ENCODE assay signal across 8 cellular contexts in genomic region chr1:203320546-203321272, GRCh38. TPM values are rescaled to one million over a fixed set of nuclear protein-coding genes. Genes with fewer than 3 reads are reported as not detected.
DNase-seq lines count a peak whose midpoint lies in the region; ATAC-seq and TF ChIP-seq lines count a peak whose summit lies in the region.

No MANE protein-coding gene starts in this region.

- WGBS in mesenchymal stem cell = 41% methylated on average over 6 of the region's 6 CpGs
- WGBS in smooth muscle cell (ENCODE audit: low lambda C conversion rate) = 34% methylated on average over 6 of the region's 6 CpGs

- peaks cover 20% of the 10 kb centered on the region for H3K4me1 Mint-ChIP-seq in MCF 10A (ENCODE audit: insufficient read depth, unreplicated experiment)

- peak overlapping the region in 1 of 2 experiments; percentile 19 for H3K14ac ChIP-seq in mesenchymal stem cell (ENCODE audit: low read length in 2 of 2)

- H3K4me3 Mint-ChIP-seq in MCF 10A (ENCODE audit: unreplicated experiment) = no peak overlapping the region

- H4K8ac ChIP-seq in mesenchymal stem cell (ENCODE audit: low read length) = no peak overlapping the region

- no peak overlapping the region for H3K23ac ChIP-seq in mesenchymal stem cell (ENCODE audit: low read length in 2 of 2)

- peak; percentile 61 for ATAC-seq in GM21619 (IDR thresholded peaks at IDR 0.05; ENCODE audit: unreplicated experiment)

- H4K91ac ChIP-seq in mesenchymal stem cell (ENCODE audit: low read length) = no peak overlapping the region

- H3F3A ChIP-seq in smooth muscle cell (ENCODE audit: low read depth) = no peaks in the 10 kb centered on the region

- no peaks in the 10 kb centered on the region for H3K27me3 ChIP-seq in GM06990 (replicated peaks; ENCODE audit: control insufficient read depth, insufficient read depth, low read length)
- no peaks in the 10 kb centered on the region for H3K27me3 ChIP-seq in KMS-11 (ENCODE audit: insufficient read depth, low read depth)
- no peaks in the 10 kb centered on the region for H3K27me3 ChIP-seq in Peyer's patch
- peaks cover 25 to 92% of the 10 kb centered on the region in 2 experiments for H3K27me3 ChIP-seq in mesenchymal stem cell (ENCODE audit: control insufficient read depth in 1 of 2, insufficient read depth in 1 of 2, low read length in 2 of 2)
- H3K27me3 ChIP-seq in smooth muscle cell (ENCODE audit: low read depth) = no peaks in the 10 kb centered on the region

- H2BK120ac ChIP-seq in mesenchymal stem cell (ENCODE audit: low read depth, low read length) = no peak overlapping the region

- no peak overlapping the region for H3K27ac Mint-ChIP-seq in MCF 10A (ENCODE audit: low read depth, unreplicated experiment)

- DNase-seq in GM06990 (ENCODE audit: extremely low read depth, insufficient read length) (peak; percentile 79), Peyer's patch (peak; percentile 67 to 95 (median 95)), MCF 10A (ENCODE audit: unreplicated experiment) (peak; percentile 51), mesenchymal stem cell (peak; percentile 33), smooth muscle cell (lab: John Stamatoyannopoulos, UW; ENCODE audit: unreplicated experiment) (no peak), Ammon's horn (ENCODE audit: low spot score) (no peak)

- H3K36me3 ChIP-seq in GM06990 (ENCODE audit: control insufficient read depth, insufficient read depth, low read length) = no peaks in the 10 kb centered on the region
- no peaks in the 10 kb centered on the region for H3K36me3 ChIP-seq in KMS-11 (ENCODE audit: insufficient read depth)
- no peaks in the 10 kb centered on the region for H3K36me3 ChIP-seq in Peyer's patch
- H3K36me3 ChIP-seq in mesenchymal stem cell (ENCODE audit: control insufficient read depth in 1 of 2, insufficient read depth in 2 of 2, low read depth in 1 of 2, low read length in 2 of 2) = no peaks in the 10 kb centered on the region
- no peaks in the 10 kb centered on the region for H3K36me3 ChIP-seq in smooth muscle cell (ENCODE audit: low read depth)

- H4K20me1 ChIP-seq in KMS-11 (ENCODE audit: insufficient read depth) (no peaks in the 10 kb centered on the region), smooth muscle cell (ENCODE audit: low read depth) (no peaks in the 10 kb centered on the region)

- CTCF ChIA-PET in MCF 10A (lab: Yijun Ruan, JAX) = interaction anchor here (0.5 to 9.5 kb wide), 12 partner anchors 8 to 434 kb away, joined by 3 to 187 read pairs (median 6); no protein-coding TSS in a partner anchor

- TF ChIP-seq CTCF in GM06990 (IDR thresholded peaks at IDR 0.05; ENCODE audit: insufficient read depth, low read length, poor library complexity, severe bottlenecking) (peak; percentile 12), KMS-11 (conservative IDR thresholded peaks at IDR 0.05; ENCODE audit: low read depth, low read length) (0 out of 2 replicates have a peak, but pooled peaks have one; percentile 19), Peyer's patch (IDR thresholded peaks at IDR 0.05) (no peak), MCF 10A (IDR thresholded peaks at IDR 0.05; ENCODE audit: unreplicated experiment) (no peak), smooth muscle cell (IDR thresholded peaks at IDR 0.05; ENCODE audit: borderline replicate concordance, insufficient read depth, poor library complexity, severe bottlenecking) (no peak)

- H3K4ac ChIP-seq in mesenchymal stem cell (ENCODE audit: low read depth in 1 of 2, low read length in 2 of 2) = no peak overlapping the region

- peak overlapping the region; percentile 23; the same call in 1 of the 2 replicates for H3K9ac ChIP-seq in KMS-11
- H3K9ac ChIP-seq in mesenchymal stem cell (ENCODE audit: low read length) = no peak overlapping the region
- H3K9ac ChIP-seq in smooth muscle cell (ENCODE audit: low read depth) = no peak overlapping the region

- H3K9me3 ChIP-seq in Peyer's patch = no peaks in the 10 kb centered on the region
- no peaks in the 10 kb centered on the region for H3K9me3 ChIP-seq in mesenchymal stem cell (ENCODE audit: control insufficient read depth, low read length)
- H3K9me3 ChIP-seq in smooth muscle cell (replicated peaks; ENCODE audit: low read depth) = no peaks in the 10 kb centered on the region

- peak overlapping the region; percentile 34 for H2BK15ac ChIP-seq in mesenchymal stem cell (ENCODE audit: low read depth, poor library complexity, severe bottlenecking)

- peaks cover 19% of the 10 kb centered on the region; the same call in 1 of the 2 replicates for H3K79me2 ChIP-seq in KMS-11 (ENCODE audit: insufficient read depth, low read depth)
- H3K79me2 ChIP-seq in smooth muscle cell (ENCODE audit: low read depth) = no peaks in the 10 kb centered on the region

- peak overlapping the region in 1 of 2 experiments; percentile 1 for H2BK12ac ChIP-seq in mesenchymal stem cell (ENCODE audit: low read length in 2 of 2)

- no peaks in the 10 kb centered on the region for H3K9me3 Mint-ChIP-seq in MCF 10A (ENCODE audit: unreplicated experiment)

- POLR2A ChIA-PET in MCF 10A (lab: Yijun Ruan, JAX) = interaction anchor here (0.6 to 9.5 kb wide), 5 partner anchors 11 to 191 kb away, joined by 3 to 238 read pairs (median 4); partner anchors contain the start of gene BTG2

- BruUV-seq in MCF 10A (replicated peaks; lab: Mats Ljungman, UMichigan) = no TSS peak

- no peak overlapping the region for H3K4me3 ChIP-seq in GM06990 (replicated peaks; ENCODE audit: low read depth, low read length)
- H3K4me3 ChIP-seq in KMS-11 (IDR thresholded peaks at IDR 0.05; ENCODE audit: insufficient read depth, low read depth, low read length) = peak overlapping the region; percentile 57
- no peak overlapping the region for H3K4me3 ChIP-seq in Peyer's patch
- no peak overlapping the region for H3K4me3 ChIP-seq in mesenchymal stem cell (ENCODE audit: insufficient read depth in 1 of 2, low read depth in 1 of 2, low read length in 2 of 2)
- H3K4me3 ChIP-seq in smooth muscle cell = no peak overlapping the region

- peak overlapping the region; percentile 100 for H3K4me2 ChIP-seq in KMS-11
- H3K4me2 ChIP-seq in mesenchymal stem cell (ENCODE audit: low read length, poor library complexity, severe bottlenecking) = no peak overlapping the region
- no peak overlapping the region for H3K4me2 ChIP-seq in smooth muscle cell

- H3K27ac ChIP-seq in KMS-11 = peak overlapping the region; percentile 89
- peak overlapping the region; percentile 58 to 96 (median 90) for H3K27ac ChIP-seq in Peyer's patch
- no peak overlapping the region for H3K27ac ChIP-seq in mesenchymal stem cell (ENCODE audit: low read length, poor library complexity, severe bottlenecking)
- no peak overlapping the region for H3K27ac ChIP-seq in smooth muscle cell (ENCODE audit: low read depth)

- peak overlapping the region; percentile 18; the same call in 1 of the 2 replicates for H2AFZ ChIP-seq in KMS-11 (ENCODE audit: low read depth)
- H2AFZ ChIP-seq in mesenchymal stem cell (ENCODE audit: low read depth, low read length) = no peak overlapping the region
- H2AFZ ChIP-seq in smooth muscle cell (ENCODE audit: low read depth) = no peak overlapping the region

- H3K18ac ChIP-seq in mesenchymal stem cell (ENCODE audit: low read depth in 1 of 2, low read length in 2 of 2) = no peak overlapping the region

- TF ChIP-seq POLR2A in Peyer's patch (IDR thresholded peaks at IDR 0.05) = no peak

- H3K4me1 ChIP-seq in KMS-11 (ENCODE audit: low read depth, poor library complexity, severe bottlenecking) (peaks cover 94% of the 10 kb centered on the region), Peyer's patch (peaks cover 26 to 72% (median 45%) of the 10 kb centered on the region in 4 donors), mesenchymal stem cell (ENCODE audit: control insufficient read depth, insufficient read depth, low read depth, low read length) (peaks cover 12% of the 10 kb centered on the region), smooth muscle cell (ENCODE audit: low read depth) (peaks cover 39% of the 10 kb centered on the region)

- H3K79me1 ChIP-seq in mesenchymal stem cell (replicated peaks; ENCODE audit: low read length, poor library complexity, severe bottlenecking) = no peaks in the 10 kb centered on the region

- H3K36me3 Mint-ChIP-seq in MCF 10A (ENCODE audit: insufficient read depth, unreplicated experiment) = no peaks in the 10 kb centered on the region

- intact Hi-C loops in MCF 10A (cut with micrococcal nuclease) = no loop called here

- no peak overlapping the region for H2BK5ac ChIP-seq in mesenchymal stem cell (ENCODE audit: low read depth, low read length, poor library complexity, severe bottlenecking)

- H3K27me3 Mint-ChIP-seq in MCF 10A (ENCODE audit: insufficient read depth, unreplicated experiment) = peaks cover 49% of the 10 kb centered on the region

- H2AK5ac ChIP-seq in mesenchymal stem cell (ENCODE audit: low read length, severe bottlenecking) = no peak overlapping the region

RNA-seq across cellular contexts. Expression of gene BTG2, which starts 15.4 kb away (rescaled TPM):
- 100 to 1,000 TPM in 1 of 4 donors, 10 to 100 TPM in 3; 45.0 to 129 (median 58.8) TPM for total RNA-seq in Peyer's patch
- total RNA-seq in MCF 10A (2022) = 39.8 and 44.4 TPM in 2 replicates
- polyA plus RNA-seq in mesenchymal stem cell (2013, experiment 1 of 2) = 23.3 TPM
- polyA plus RNA-seq in mesenchymal stem cell (2013, experiment 2 of 2) = 22.9 TPM
- 80.0 and 96.1 TPM in 2 replicates for total RNA-seq in smooth muscle cell
- polyA plus RNA-seq in smooth muscle cell = 93.8 and 101 TPM in 2 replicates

RNA-seq across cellular contexts. Expression of gene FMOD, which starts 30.2 kb away (rescaled TPM):
- 10 to 100 TPM; 10.5 to 33.8 (median 12.2) TPM for total RNA-seq in Peyer's patch
- not detected in 2 replicates for total RNA-seq in MCF 10A (2022)
- polyA plus RNA-seq in mesenchymal stem cell (2013, experiment 1 of 2) = 1.3 TPM
- 1.4 TPM for polyA plus RNA-seq in mesenchymal stem cell (2013, experiment 2 of 2)
- 247 and 332 TPM in 2 replicates for total RNA-seq in smooth muscle cell
- polyA plus RNA-seq in smooth muscle cell = 207 and 369 TPM in 2 replicates

Comparison
In these comparisons a context has a peak if more than half of its experiments do, and no peak if none do; other contexts are left out.
1. DNase-seq: peak in GM06990 (single experiment), Peyer's patch (3 of 3), MCF 10A (single experiment) and mesenchymal stem cell (single experiment); none in smooth muscle cell (single experiment) and Ammon's horn (single experiment).
2. CTCF ChIP-seq: peak in GM06990 (single experiment) and KMS-11 (single experiment); none in Peyer's patch (0 of 6), MCF 10A (single experiment) and smooth muscle cell (single experiment).
3. H3K27ac ChIP-seq: peak in KMS-11 (single experiment) and Peyer's patch (4 of 4); none in mesenchymal stem cell (single experiment) and smooth muscle cell (single experiment).
4. RNA of gene FMOD, which starts 30.2 kb away (total RNA-seq): 247 to 332 TPM in smooth muscle cell and 10.5 to 33.8 TPM in Peyer's patch; not detected in MCF 10A; every median in the first group is over 10 times any median in the second.